16 cellular contexts compared by ENCODE assay signal in the genomic region with DNA sequence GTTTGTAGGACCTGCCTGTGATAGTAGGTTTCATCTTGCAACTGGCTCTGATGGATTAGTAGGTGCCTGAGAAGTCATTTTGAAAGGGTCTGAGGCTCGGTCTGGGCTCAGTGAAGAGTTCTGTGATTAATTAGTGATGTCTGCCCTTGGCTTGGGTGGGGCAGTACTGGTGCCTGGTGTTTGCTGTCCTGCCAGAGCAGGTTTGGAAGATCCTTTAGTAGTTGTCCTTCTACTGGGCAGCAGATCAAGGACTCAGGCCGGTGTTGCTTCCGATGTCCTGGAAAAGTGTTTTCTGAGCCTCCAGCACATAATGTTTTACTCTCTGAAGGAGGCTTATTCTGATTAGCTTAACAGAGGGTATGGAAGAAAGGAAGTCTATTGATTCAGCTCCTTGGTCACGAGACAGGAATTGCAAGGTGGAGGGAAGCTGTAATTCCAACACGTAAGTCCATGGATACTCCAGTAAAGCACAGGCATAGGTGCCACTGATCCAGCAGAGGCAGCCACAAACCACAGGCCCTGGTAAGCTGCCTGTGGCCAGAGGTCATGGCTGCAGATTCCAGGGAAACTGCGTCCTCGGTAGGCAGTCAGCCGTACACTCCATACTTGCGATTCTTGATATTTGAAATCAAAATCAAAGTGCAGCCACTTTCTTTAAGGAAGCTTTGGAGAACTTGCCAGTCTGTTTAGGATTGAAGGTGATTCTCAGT. TPM values are rescaled to one million over a fixed set of nuclear protein-coding genes. Genes with fewer than 3 reads are reported as not detected.
A peak's percentile ranks its signal among the peaks of the same experiment; 100 is the strongest.
DNase-seq lines count a peak whose midpoint lies in the region; ATAC-seq, FAIRE-seq and TF ChIP-seq lines count a peak whose summit lies in the region.
"Had no signal": no experiment of that assay in that cellular context is flagged by ENCODE, and none has a peak within 500 bp of the region (broad histone marks: within the 10 kb centered on the region; RNA-seq: fewer than 3 reads in every experiment).

No MANE protein-coding gene starts in this region.

- DNase-seq in astrocyte (ENCODE audit: low read depth) (peak; percentile 30), pancreas (no peak), upper lobe of right lung (no peak), Karpas-422 (no peak), DMS53 treated with DMSO at 0.1 percent for 48 hours (lab: John Stamatoyannopoulos, UW; ENCODE audit: unreplicated experiment) (no peak)
- no peak for DNase-seq in activated effector memory CD4-positive, alpha-beta T cell treated with Interleukin-2 at 50 U/mL for 16 hours
- DNase-seq: activated CD4-positive, alpha-beta memory T cell treated with anti-CD3 and anti-CD28 coated beads, Interleukin-2, amount 10 ng/mL, durations not matched to agents 7 days and 5 days; activated effector memory CD4-positive, alpha-beta T cell treated with anti-CD3 and anti-CD28 coated beads, Interleukin-2, amount 50 U/mL, for 16 hours; CD8-positive, alpha-beta T cell; left cardiac atrium; NCI-H1694; NCI-H510A; substantia nigra had no signal

- TF ChIP-seq POLR2A in gastroesophageal sphincter (IDR thresholded peaks at IDR 0.05) = no peak

- H3K27ac ChIP-seq in astrocyte (ENCODE audit: low read depth, low read length) = no peak overlapping the region
- peak overlapping the region; percentile 94 to 99 (median 96) for H3K27ac ChIP-seq in gastroesophageal sphincter
- peak overlapping the region in 3 of 4 donors; percentile 28 to 62 (median 49) for H3K27ac ChIP-seq in pancreas
- peak overlapping the region; percentile 86 for H3K27ac ChIP-seq in upper lobe of right lung
- H3K27ac ChIP-seq in Karpas-422 (ENCODE audit: low read length) = no peak overlapping the region
- H3K27ac ChIP-seq: cardiac muscle cell had no signal

- H3K36me3 ChIP-seq in astrocyte (ENCODE audit: insufficient read depth, low read length) (no peaks in the 10 kb centered on the region), gastroesophageal sphincter (peaks cover 0 to 9% of the 10 kb centered on the region in 2 donors), pancreas (no peaks in the 10 kb centered on the region), upper lobe of right lung (no peaks in the 10 kb centered on the region), Karpas-422 (ENCODE audit: insufficient read depth, low read length) (no peaks in the 10 kb centered on the region)
- H3K36me3 ChIP-seq: cardiac muscle cell had no signal

- no peak overlapping the region for H3K4me3 Mint-ChIP-seq in astrocyte (ENCODE audit: unreplicated experiment)
- H3K4me3 Mint-ChIP-seq: activated CD4-positive, alpha-beta memory T cell treated with anti-CD3 and anti-CD28 coated beads, Interleukin-2, amount 10 ng/mL, durations not matched to agents 7 days and 5 days; CD8-positive, alpha-beta T cell; neural crest cell had no signal

- H4K20me1 ChIP-seq in astrocyte (ENCODE audit: insufficient read depth, low read length) = no peaks in the 10 kb centered on the region
- no peaks in the 10 kb centered on the region for H4K20me1 ChIP-seq in Karpas-422 (ENCODE audit: insufficient read depth, low read depth, low read length)

- peaks cover 2% of the 10 kb centered on the region for H3K4me1 Mint-ChIP-seq in astrocyte (ENCODE audit: low read depth, unreplicated experiment)
- H3K4me1 Mint-ChIP-seq: neural crest cell had no signal

- FAIRE-seq in astrocyte (lab: Jason Lieb, UNC) (no peak), pancreas (lab: Jason Lieb, UNC) (no peak)

- H3K4me1 ChIP-seq in astrocyte (ENCODE audit: insufficient read depth, low read length) (no peaks in the 10 kb centered on the region), gastroesophageal sphincter (peaks cover 59 to 100% (median 62%) of the 10 kb centered on the region in 3 donors), pancreas (peaks cover 10 to 46% (median 22%) of the 10 kb centered on the region in 3 donors), upper lobe of right lung (peaks cover 57% of the 10 kb centered on the region), Karpas-422 (ENCODE audit: low read length) (no peaks in the 10 kb centered on the region)

- TF ChIP-seq CTCF in astrocyte (IDR thresholded peaks at IDR 0.05; ENCODE audit: insufficient read depth, low read depth, low read length) (no peak), gastroesophageal sphincter (IDR thresholded peaks at IDR 0.05) (no peak), pancreas (IDR thresholded peaks at IDR 0.05) (no peak), upper lobe of right lung (IDR thresholded peaks at IDR 0.05) (no peak)

- H3K9ac ChIP-seq in astrocyte (ENCODE audit: low read length) (no peak overlapping the region), Karpas-422 (ENCODE audit: low read length) (no peak overlapping the region)

- H3K4me2 ChIP-seq in astrocyte (ENCODE audit: low read length) = no peak overlapping the region
- no peak overlapping the region for H3K4me2 ChIP-seq in Karpas-422 (ENCODE audit: low read depth, low read length, poor library complexity, severe bottlenecking)

- H3K79me2 ChIP-seq in astrocyte (ENCODE audit: insufficient read depth, low read length) (no peaks in the 10 kb centered on the region), Karpas-422 (ENCODE audit: low read length) (no peaks in the 10 kb centered on the region)

- ATAC-seq in gastroesophageal sphincter (no peak), pancreas (no peak), upper lobe of right lung (peak; percentile 8)
- ATAC-seq: CD8-positive, alpha-beta T cell had no signal

- H3K27me3 Mint-ChIP-seq in astrocyte (ENCODE audit: low read depth, unreplicated experiment) = peaks cover 8% of the 10 kb centered on the region
- H3K27me3 Mint-ChIP-seq: activated CD4-positive, alpha-beta memory T cell treated with anti-CD3 and anti-CD28 coated beads, Interleukin-2, amount 10 ng/mL, durations not matched to agents 7 days and 5 days had no signal

- no peaks in the 10 kb centered on the region for H3K27me3 ChIP-seq in astrocyte (ENCODE audit: insufficient read depth, low read length)
- no peaks in the 10 kb centered on the region for H3K27me3 ChIP-seq in gastroesophageal sphincter
- no peaks in the 10 kb centered on the region for H3K27me3 ChIP-seq in pancreas
- H3K27me3 ChIP-seq in upper lobe of right lung = no peaks in the 10 kb centered on the region
- H3K27me3 ChIP-seq in Karpas-422 (ENCODE audit: low read length) = no peaks in the 10 kb centered on the region
- H3K27me3 ChIP-seq: cardiac muscle cell had no signal

- H3K9me3 ChIP-seq in astrocyte (ENCODE audit: insufficient read depth, low read depth, low read length) (no peaks in the 10 kb centered on the region), gastroesophageal sphincter (no peaks in the 10 kb centered on the region), pancreas (no peaks in the 10 kb centered on the region), upper lobe of right lung (no peaks in the 10 kb centered on the region), Karpas-422 (ENCODE audit: low read length) (no peaks in the 10 kb centered on the region)

- intact Hi-C loops in pancreas (cut with DNase I) = no loop called here
- intact Hi-C loops in upper lobe of right lung (cut with DNase I) = no loop called here

- H3K9me2 ChIP-seq in Karpas-422 (replicated peaks; ENCODE audit: insufficient read depth, low read length) = no peaks in the 10 kb centered on the region

- WGBS in gastroesophageal sphincter (ENCODE audit: low coverage in 1 of 2), 2 donors = 40 to 72% methylated on average over 2 to 4 of the region's 9 CpGs
- WGBS in pancreas, 2 donors = 83 to 88% methylated on average over 9 of the region's 9 CpGs

- H3K27ac Mint-ChIP-seq in astrocyte (ENCODE audit: unreplicated experiment) = no peak overlapping the region
- H3K27ac Mint-ChIP-seq: CD8-positive, alpha-beta T cell had no signal

- peaks cover 3% of the 10 kb centered on the region for H3K9me3 Mint-ChIP-seq in astrocyte (ENCODE audit: unreplicated experiment)
- H3K9me3 Mint-ChIP-seq: activated CD4-positive, alpha-beta memory T cell treated with anti-CD3 and anti-CD28 coated beads, Interleukin-2, amount 10 ng/mL, durations not matched to agents 7 days and 5 days; CD8-positive, alpha-beta T cell; neural crest cell had no signal

- H3K4me3 ChIP-seq in astrocyte (ENCODE audit: insufficient read depth, low read depth, low read length) = no peak overlapping the region
- peak overlapping the region in 1 of 2 donors; percentile 12 for H3K4me3 ChIP-seq in gastroesophageal sphincter
- no peak overlapping the region for H3K4me3 ChIP-seq in pancreas
- no peak overlapping the region for H3K4me3 ChIP-seq in upper lobe of right lung
- H3K4me3 ChIP-seq in Karpas-422 (ENCODE audit: low read length) = no peak overlapping the region
- H3K4me3 ChIP-seq: cardiac muscle cell had no signal

- H2AFZ ChIP-seq in astrocyte (ENCODE audit: low read depth, low read length) (no peak overlapping the region), Karpas-422 (ENCODE audit: low read length) (no peak overlapping the region)

- H3K36me3 Mint-ChIP-seq in astrocyte (ENCODE audit: low read depth, unreplicated experiment) = no peaks in the 10 kb centered on the region
- H3K36me3 Mint-ChIP-seq: CD8-positive, alpha-beta T cell had no signal

- no peak for TF ChIP-seq EP300 in gastroesophageal sphincter (IDR thresholded peaks at IDR 0.05)

RNA-seq across cellular contexts. Expression of gene HLF, which starts 18.7 kb away (rescaled TPM):
- total RNA-seq in astrocyte = 0.07 TPM in 1 of 2 replicates, not detected in the other
- total RNA-seq in gastroesophageal sphincter = 100 to 1,000 TPM in 3 of 4 donors, 10 to 100 TPM in 1; 59.4 to 186 (median 126) TPM
- total RNA-seq in pancreas = 1 to 10 TPM; 1.4 to 4.6 (median 2.2) TPM
- polyA plus RNA-seq in pancreas = 1 to 10 TPM; 1.2 to 4.4 TPM
- total RNA-seq in upper lobe of right lung = 31.8 TPM
- not detected in 2 replicates for total RNA-seq in Karpas-422 (2014; rRNA removed; shearing (Covaris generic); ENCODE audit: low replicate concordance)
- total RNA-seq: neural crest cell had no signal

Comparison
In these comparisons a context has a peak if more than half of its experiments do, and no peak if none do; other contexts are left out.
1. H3K27ac ChIP-seq: peak in gastroesophageal sphincter (4 of 4), pancreas (3 of 4) and upper lobe of right lung (single experiment); none in astrocyte (single experiment) and Karpas-422 (single experiment).